Comparison of ENCODE assay signal across 9 cellular contexts in genomic region chr1:26768755-26769154, GRCh38. TPM values are rescaled to one million over a fixed set of nuclear protein-coding genes. Genes with fewer than 3 reads are reported as not detected.
DNase-seq lines count a peak whose midpoint lies in the region; ATAC-seq, FAIRE-seq and TF ChIP-seq lines count a peak whose summit lies in the region.
"Had no signal": no experiment of that assay in that cellular context is flagged by ENCODE, and none has a peak within 500 bp of the region (broad histone marks: within the 10 kb centered on the region; RNA-seq: fewer than 3 reads in every experiment).

No MANE protein-coding gene starts in this region.

- CTCF ChIA-PET in CD8-positive, alpha-beta memory T cell (lab: Charles Lee) = interaction anchor here (1.0 to 1.3 kb wide), 2 partner anchors 20 to 167 kb away, joined by 3 to 5 read pairs; no protein-coding TSS in a partner anchor
- CTCF ChIA-PET in endothelial cell of umbilical vein (lab: Charles Lee) = interaction anchor here (0.7 to 3.0 kb wide), 5 partner anchors 18 to 167 kb away, joined by 3 to 20 read pairs (median 4); partner anchors contain the start of gene PIGV

- H3K9me1 ChIP-seq in endothelial cell of umbilical vein (replicated peaks; ENCODE audit: control insufficient read depth, extremely low read depth, insufficient read depth, low read length) = no peaks in the 10 kb centered on the region

- H3K4me2 ChIP-seq in endothelial cell of umbilical vein (ENCODE audit: insufficient read depth, low read length) = no peak overlapping the region

- no peak overlapping the region for H3K4me3 ChIP-seq in CD8-positive, alpha-beta memory T cell (ENCODE audit: low read length)
- H3K4me3 ChIP-seq in endothelial cell of umbilical vein (replicated peaks in 1 of 3; ENCODE audit: insufficient read depth in 1 of 3, low read depth in 1 of 3, low read length in 3 of 3) (no peak overlapping the region), neutrophil (ENCODE audit: low read depth in 1 of 2, low read length in 1 of 2) (no peak overlapping the region)

- H3K79me2 ChIP-seq in endothelial cell of umbilical vein (ENCODE audit: control insufficient read depth, insufficient read depth, low read length) = peaks cover 7% of the 10 kb centered on the region

- ATAC-seq in HG03457 (IDR thresholded peaks at IDR 0.05; ENCODE audit: unreplicated experiment) = no peak

- H3K4me1 Mint-ChIP-seq in CD8-positive, alpha-beta memory T cell = peaks cover 8 to 32% (median 16%) of the 10 kb centered on the region in 3 donors

- H3K9me3 ChIP-seq in CD8-positive, alpha-beta memory T cell (ENCODE audit: low read length) = no peaks in the 10 kb centered on the region
- no peaks in the 10 kb centered on the region for H3K9me3 ChIP-seq in endothelial cell of umbilical vein (replicated peaks; ENCODE audit: control insufficient read depth, insufficient read depth, low read length)
- no peaks in the 10 kb centered on the region for H3K9me3 ChIP-seq in neutrophil

- no peaks in the 10 kb centered on the region for H3K27me3 ChIP-seq in CD8-positive, alpha-beta memory T cell (ENCODE audit: insufficient read depth, low read length, poor library complexity, severe bottlenecking)
- no peaks in the 10 kb centered on the region for H3K27me3 ChIP-seq in endothelial cell of umbilical vein (ENCODE audit: control insufficient read depth in 2 of 2, insufficient read depth in 2 of 2, low read length in 2 of 2)
- no peaks in the 10 kb centered on the region for H3K27me3 ChIP-seq in neutrophil

- TF ChIP-seq POLR2A in endothelial cell of umbilical vein (IDR thresholded peaks at IDR 0.05; ENCODE audit: low read depth, low read length) = no peak

- peaks cover 0 to 3% of the 10 kb centered on the region in 2 donors for H3K27me3 Mint-ChIP-seq in CD8-positive, alpha-beta memory T cell

- intact Hi-C loops in endothelial cell of umbilical vein (cut with micrococcal nuclease) = loop anchor here (1.0 kb wide), 1 partner anchor 18 kb away; no protein-coding TSS in a partner anchor

- TF ChIP-seq CTCF in endothelial cell of umbilical vein (IDR thresholded peaks at IDR 0.05; ENCODE audit: extremely low read depth in 1 of 2, insufficient read depth in 1 of 2, low read depth in 1 of 2, low read length in 2 of 2) = no peak
- no peak for TF ChIP-seq CTCF in neutrophil (IDR thresholded peaks at IDR 0.05)

- FAIRE-seq in endothelial cell of umbilical vein (lab: Jason Lieb, UNC) = peak; percentile 83

- H3K27ac ChIP-seq in CD8-positive, alpha-beta memory T cell (ENCODE audit: low read depth, low read length) = no peak overlapping the region
- H3K27ac ChIP-seq in endothelial cell of umbilical vein (ENCODE audit: insufficient read depth, low read depth, low read length) (no peak overlapping the region), neutrophil (peak overlapping the region; percentile 44)

- BruUV-seq in endothelial cell of umbilical vein (replicated peaks; lab: Mats Ljungman, UMichigan) = no TSS peak

- no peak overlapping the region for H3K9ac ChIP-seq in endothelial cell of umbilical vein (replicated peaks; ENCODE audit: extremely low read depth, insufficient read depth, low read length)

- H2AFZ ChIP-seq in endothelial cell of umbilical vein (ENCODE audit: low read depth, low read length) = no peak overlapping the region

- H4K20me1 ChIP-seq in endothelial cell of umbilical vein (replicated peaks; ENCODE audit: control insufficient read depth, extremely low read depth, insufficient read depth, low read length) = no peaks in the 10 kb centered on the region

- peaks cover 3% of the 10 kb centered on the region for H3K4me1 ChIP-seq in CD8-positive, alpha-beta memory T cell (ENCODE audit: insufficient read depth, low read length)
- H3K4me1 ChIP-seq in endothelial cell of umbilical vein (ENCODE audit: control insufficient read depth, extremely low read depth, insufficient read depth, low read length) (peaks cover 40% of the 10 kb centered on the region), neutrophil (ENCODE audit: control insufficient read depth in 1 of 2, insufficient read depth in 1 of 2, low read depth in 1 of 2, low read length in 1 of 2) (no peaks in the 10 kb centered on the region)

- POLR2A ChIA-PET in CD8-positive, alpha-beta memory T cell (lab: Charles Lee) = no interaction called here
- POLR2A ChIA-PET in endothelial cell of umbilical vein (lab: Charles Lee) = no interaction called here

- peaks cover 4 to 91% (median 27%) of the 10 kb centered on the region in 3 donors for H3K36me3 Mint-ChIP-seq in CD8-positive, alpha-beta memory T cell

- no peak overlapping the region for H3K4me3 Mint-ChIP-seq in CD8-positive, alpha-beta memory T cell

- no peak for DNase-seq in CD8-positive, alpha-beta memory T cell
- DNase-seq in NCI-H2227 treated with DMSO at 0.1 percent for 48 hours (lab: John Stamatoyannopoulos, UW) (peak; percentile 43), endothelial cell of umbilical vein (ENCODE audit: low read depth, low spot score) (peak; percentile 90), SK-N-DZ (ENCODE audit: low spot score) (no peak)
- no peak for DNase-seq in stimulated activated CD4-positive, alpha-beta T cell treated with anti-CD3 and anti-CD28 coated beads, Interleukin-4, amount 100 ng/mL, for 4 hours
- DNase-seq in activated CD8-positive, alpha-beta memory T cell treated with anti-CD3 and anti-CD28 coated beads, Interleukin-2, amount 50 U/mL, for 48 hours = no peak
- DNase-seq: NCI-H1436 had no signal

- no peaks in the 10 kb centered on the region for H3K9me3 Mint-ChIP-seq in CD8-positive, alpha-beta memory T cell

- peak overlapping the region in 5 of 8 donors; percentile 6 to 67 (median 43) for H3K27ac Mint-ChIP-seq in CD8-positive, alpha-beta memory T cell

- H3K36me3 ChIP-seq in CD8-positive, alpha-beta memory T cell (ENCODE audit: insufficient read depth, low read length) = peaks cover 79% of the 10 kb centered on the region
- H3K36me3 ChIP-seq in endothelial cell of umbilical vein (ENCODE audit: control insufficient read depth in 2 of 2, extremely low read depth in 1 of 2, insufficient read depth in 2 of 2, low read length in 2 of 2) (peaks cover 31 to 49% of the 10 kb centered on the region in 2 experiments), neutrophil (peaks cover 99% of the 10 kb centered on the region)

- dilution Hi-C loops in endothelial cell of umbilical vein (cut with MboI; ENCODE audit: extremely low pct_ligation_motif_present, low sequenced_read_pairs) = no loop called here

TF ChIP-seq in endothelial cell of umbilical vein, 7 proteins besides CTCF, POLR2A, EP300 and RAD21:
- TF ChIP-seq POLR2AphosphoS5 (IDR thresholded peaks at IDR 0.05; ENCODE audit: insufficient read depth, low read depth, low read length) (peak; percentile 40), MAX (IDR thresholded peaks at IDR 0.05; ENCODE audit: insufficient read depth, insufficient read length) (peak; percentile 49), GATA2 (IDR thresholded peaks at IDR 0.05; ENCODE audit: insufficient read depth, insufficient read length, low read depth, low read length) (no peak), EZH2 (IDR thresholded peaks at IDR 0.05; ENCODE audit: borderline replicate concordance, low read depth, low read length, severe bottlenecking) (no peak)
TF ChIP-seq in endothelial cell of umbilical vein: peak in this region for 2.

RNA-seq across cellular contexts. Expression of gene PIGV, which starts 19.0 kb away (rescaled TPM):
- total RNA-seq in CD8-positive, alpha-beta memory T cell = 10 to 100 TPM; 23.6 to 24.9 TPM
- 19.1 TPM for polyA plus RNA-seq in CD8-positive, alpha-beta memory T cell
- total RNA-seq in endothelial cell of umbilical vein = 6.0 and 7.5 TPM in 2 replicates
- 11.9 and 13.3 TPM in 2 replicates for polyA plus RNA-seq in endothelial cell of umbilical vein
- 6.4 and 7.3 TPM in 2 replicates for polyA plus RNA-seq in endothelial cell of umbilical vein (2011; cell fraction: cytosol; rRNA removed)
- polyA plus RNA-seq in endothelial cell of umbilical vein (2011; cell fraction: nucleus; rRNA removed) = 7.5 and 8.7 TPM in 2 replicates
- 4.8 and 5.3 TPM in 2 replicates for polyA plus RNA-seq in endothelial cell of umbilical vein (2012)
- 10.0 and 25.5 TPM in 2 replicates for polyA minus RNA-seq in endothelial cell of umbilical vein
- 11.2 TPM for polyA minus RNA-seq in endothelial cell of umbilical vein (2011; cell fraction: cytosol; rRNA and poly(A)+ RNA removed)
- 4.7 and 6.8 TPM in 2 replicates for polyA minus RNA-seq in endothelial cell of umbilical vein (2011; cell fraction: nucleus; rRNA and poly(A)+ RNA removed)
- 10.4 and 13.6 TPM in 2 replicates for polyA plus RNA-seq in SK-N-DZ (2014; cell fraction: cytosol; rRNA removed)
- 5.5 and 6.5 TPM in 2 replicates for polyA plus RNA-seq in SK-N-DZ (2014; cell fraction: nucleus; rRNA removed)

RNA-seq across cellular contexts. Expression of gene ZDHHC18, which starts 57.7 kb away (rescaled TPM):
- total RNA-seq in CD8-positive, alpha-beta memory T cell = 10 to 100 TPM; 61.5 to 66.0 TPM
- 21.7 TPM for polyA plus RNA-seq in CD8-positive, alpha-beta memory T cell
- 24.0 and 25.2 TPM in 2 replicates for total RNA-seq in endothelial cell of umbilical vein
- polyA plus RNA-seq in endothelial cell of umbilical vein = 47.3 and 48.2 TPM in 2 replicates
- 39.7 and 40.0 TPM in 2 replicates for polyA plus RNA-seq in endothelial cell of umbilical vein (2011; cell fraction: cytosol; rRNA removed)
- polyA plus RNA-seq in endothelial cell of umbilical vein (2011; cell fraction: nucleus; rRNA removed) = 39.9 and 40.9 TPM in 2 replicates
- 19.8 and 21.9 TPM in 2 replicates for polyA plus RNA-seq in endothelial cell of umbilical vein (2012)
- 33.9 and 46.1 TPM in 2 replicates for polyA minus RNA-seq in endothelial cell of umbilical vein
- 12.0 TPM for polyA minus RNA-seq in endothelial cell of umbilical vein (2011; cell fraction: cytosol; rRNA and poly(A)+ RNA removed)
- polyA minus RNA-seq in endothelial cell of umbilical vein (2011; cell fraction: nucleus; rRNA and poly(A)+ RNA removed) = 10.4 and 12.8 TPM in 2 replicates
- polyA plus RNA-seq in SK-N-DZ (2014; cell fraction: cytosol; rRNA removed) = 22.8 and 25.8 TPM in 2 replicates
- 18.4 and 19.8 TPM in 2 replicates for polyA plus RNA-seq in SK-N-DZ (2014; cell fraction: nucleus; rRNA removed)

Comparison
In these comparisons a context has a peak if more than half of its experiments do, and no peak if none do; other contexts are left out.
1. DNase-seq: peak in NCI-H2227 treated with DMSO at 0.1 percent for 48 hours (single experiment) and endothelial cell of umbilical vein (single experiment); none in CD8-positive, alpha-beta memory T cell (0 of 5), stimulated activated CD4-positive, alpha-beta T cell treated with anti-CD3 and anti-CD28 coated beads, Interleukin-4, amount 100 ng/mL, for 4 hours (0 of 2), SK-N-DZ (single experiment) and activated CD8-positive, alpha-beta memory T cell treated with anti-CD3 and anti-CD28 coated beads, Interleukin-2, amount 50 U/mL, for 48 hours (single experiment).